20 cellular contexts compared by ENCODE assay signal in the genomic region with DNA sequence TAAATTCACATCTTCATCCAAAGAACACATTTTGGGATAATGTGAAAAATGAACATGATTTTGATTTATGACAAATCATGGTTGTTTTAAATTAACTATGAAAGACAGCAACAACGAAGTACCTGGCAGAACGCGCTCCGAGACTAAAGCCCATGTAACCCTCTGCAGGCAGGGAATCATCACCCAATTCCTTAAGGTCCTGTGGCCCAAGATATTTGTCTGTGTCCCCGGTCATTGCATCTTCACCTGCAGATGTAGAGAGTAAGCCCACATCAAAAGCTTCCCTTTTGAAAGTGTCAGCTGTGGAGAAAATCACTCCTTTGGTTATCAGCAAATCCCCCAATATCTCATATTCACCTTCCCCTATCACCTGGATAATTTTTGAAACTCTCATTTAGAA.
A peak's percentile ranks its signal among the peaks of the same experiment; 100 is the strongest.
DNase-seq lines count a peak whose midpoint lies in the region; TF ChIP-seq lines count a peak whose summit lies in the region.
"Had no signal": no experiment of that assay in that cellular context is flagged by ENCODE, and none has a peak within 500 bp of the region (broad histone marks: within the 10 kb centered on the region; RNA-seq: fewer than 3 reads in every experiment).

No MANE protein-coding gene starts in this region.

- DNase-seq in Caco-2, result no peak
- DNase-seq in endodermal cell, result no peak
- DNase-seq in nephron progenitor cell, result no peak
- no peak for DNase-seq in hypothalamus (lab: John Stamatoyannopoulos, UW)
- DNase-seq in kidney tubule cell (ENCODE audit: low spot score), result no peak
- no peak for DNase-seq in Karpas-422
- no peak for DNase-seq in DMS53 treated with DMSO at 0.1 percent for 48 hours (lab: John Stamatoyannopoulos, UW; ENCODE audit: unreplicated experiment)
- DNase-seq: activated CD4-positive, alpha-beta T cell treated with anti-CD3 and anti-CD28 coated beads, Interleukin-2, amount 50 U/mL, for 1 hour; activated CD8-positive, alpha-beta memory T cell treated with anti-CD3 and anti-CD28 coated beads, Interleukin-2, amount 50 U/mL, for 48 hours; activated gamma-delta T cell; adrenal gland; CD4-positive, CD25-positive, alpha-beta regulatory T cell; DMS53; effector CD8-positive, alpha-beta T cell; glutamatergic neuron; mesenchymal stem cell; NCI-H1417 treated with DMSO at 0.1 percent for 48 hours; SHP77 treated with DMSO at 0.1 percent for 48 hours had no signal

- no peaks in the 10 kb centered on the region for H3K27me3 Mint-ChIP-seq in Caco-2 (ENCODE audit: insufficient read depth, unreplicated experiment)
- no peaks in the 10 kb centered on the region for H3K27me3 Mint-ChIP-seq in endodermal cell (ENCODE audit: insufficient read depth)
- no peaks in the 10 kb centered on the region for H3K27me3 Mint-ChIP-seq in nephron progenitor cell (ENCODE audit: low read depth, poor library complexity)
- H3K27me3 Mint-ChIP-seq: CD4-positive, CD25-positive, alpha-beta regulatory T cell had no signal

- no peaks in the 10 kb centered on the region for H3K27me3 ChIP-seq in Caco-2 (replicated peaks; ENCODE audit: control insufficient read depth, insufficient read depth, low read length)
- no peaks in the 10 kb centered on the region for H3K27me3 ChIP-seq in HUES6 (ENCODE audit: control insufficient read depth, insufficient read depth, low read length)
- H3K27me3 ChIP-seq in endodermal cell (ENCODE audit: control insufficient read depth, insufficient read depth, low read length, poor library complexity, severe bottlenecking), result no peaks in the 10 kb centered on the region
- no peaks in the 10 kb centered on the region for H3K27me3 ChIP-seq in Karpas-422 (ENCODE audit: low read length)
- H3K27me3 ChIP-seq: adrenal gland had no signal

- H3K27ac ChIP-seq in HUES6 (ENCODE audit: low read depth, low read length), result peak overlapping the region; percentile 85
- H3K27ac ChIP-seq in endodermal cell (ENCODE audit: low read depth, low read length), result no peak overlapping the region
- H3K27ac ChIP-seq in Karpas-422 (ENCODE audit: low read length), result no peak overlapping the region
- H3K27ac ChIP-seq: adrenal gland had no signal

- H3K27ac Mint-ChIP-seq in Caco-2 (ENCODE audit: unreplicated experiment) (no peak overlapping the region), endodermal cell (no peak overlapping the region), nephron progenitor cell (peak overlapping the region; percentile 59)
- H3K27ac Mint-ChIP-seq: CD4-positive, CD25-positive, alpha-beta regulatory T cell had no signal

- H3K4me1 ChIP-seq in Caco-2, result peaks cover 61% of the 10 kb centered on the region
- H3K4me1 ChIP-seq in HUES6 (ENCODE audit: control insufficient read depth, insufficient read depth, low read length), result peaks cover 30% of the 10 kb centered on the region
- H3K4me1 ChIP-seq in endodermal cell (ENCODE audit: control insufficient read depth, insufficient read depth, low read length), result peaks cover 4% of the 10 kb centered on the region
- peaks cover 63% of the 10 kb centered on the region for H3K4me1 ChIP-seq in Karpas-422 (ENCODE audit: low read length)

- no peaks in the 10 kb centered on the region for H3K9me3 Mint-ChIP-seq in Caco-2 (ENCODE audit: unreplicated experiment)
- no peaks in the 10 kb centered on the region for H3K9me3 Mint-ChIP-seq in endodermal cell
- no peaks in the 10 kb centered on the region for H3K9me3 Mint-ChIP-seq in nephron progenitor cell
- H3K9me3 Mint-ChIP-seq: nephron had no signal

- CTCF ChIA-PET in Caco-2 (lab: Charles Lee), result interaction anchor here (0.7 to 1.4 kb wide), 2 partner anchors 37 to 65 kb away, joined by 5 to 6 read pairs; no protein-coding TSS in a partner anchor

- POLR2A ChIA-PET in Caco-2 (lab: Charles Lee), result interaction anchor here (1.0 kb wide), 1 partner anchor 38 kb away, joined by 4 read pairs; no protein-coding TSS in a partner anchor

- H3K9ac ChIP-seq in HUES6 (ENCODE audit: low read length), result peak overlapping the region; percentile 88
- H3K9ac ChIP-seq in endodermal cell (ENCODE audit: extremely low read depth, low read length, poor library complexity, severe bottlenecking), result peak overlapping the region; percentile 59
- H3K9ac ChIP-seq in Karpas-422 (ENCODE audit: low read length), result no peak overlapping the region

- H3K4me1 Mint-ChIP-seq in Caco-2 (ENCODE audit: low read depth, unreplicated experiment), result peaks cover 13% of the 10 kb centered on the region
- H3K4me1 Mint-ChIP-seq in endodermal cell, result peaks cover 6% of the 10 kb centered on the region
- peaks cover 31% of the 10 kb centered on the region for H3K4me1 Mint-ChIP-seq in nephron progenitor cell
- H3K4me1 Mint-ChIP-seq: CD4-positive, CD25-positive, alpha-beta regulatory T cell had no signal

- intact Hi-C loops in Caco-2 (cut with micrococcal nuclease; ENCODE audit: unreplicated experiment), result loop anchor here (1.0 kb wide), 3 partner anchors 9 to 39 kb away; no protein-coding TSS in a partner anchor

- H3K9me2 ChIP-seq in Karpas-422 (replicated peaks; ENCODE audit: insufficient read depth, low read length), result 0 out of 2 replicates have a peak, but pooled peaks cover 4% of the 10 kb centered on the region

- BruUV-seq in Caco-2 (replicated peaks; lab: Mats Ljungman, UMichigan), result no TSS peak

- no peaks in the 10 kb centered on the region for H3K36me3 ChIP-seq in Caco-2 (ENCODE audit: control insufficient read depth, insufficient read depth, low read length)
- peaks cover 4% of the 10 kb centered on the region; the same call in 1 of the 2 replicates for H3K36me3 ChIP-seq in HUES6 (ENCODE audit: control insufficient read depth, insufficient read depth, low read length)
- no peaks in the 10 kb centered on the region for H3K36me3 ChIP-seq in endodermal cell (ENCODE audit: control insufficient read depth, insufficient read depth, low read length)
- H3K36me3 ChIP-seq in Karpas-422 (ENCODE audit: insufficient read depth, low read length), result no peaks in the 10 kb centered on the region
- H3K36me3 ChIP-seq: adrenal gland had no signal

- H3K9me3 ChIP-seq in Caco-2 (no peaks in the 10 kb centered on the region), HUES6 (ENCODE audit: control insufficient read depth, insufficient read depth, low read depth, low read length) (no peaks in the 10 kb centered on the region), endodermal cell (ENCODE audit: control insufficient read depth, low read length) (no peaks in the 10 kb centered on the region), Karpas-422 (ENCODE audit: low read length) (no peaks in the 10 kb centered on the region)
- H3K9me3 ChIP-seq: adrenal gland had no signal

- no peaks in the 10 kb centered on the region for H3K36me3 Mint-ChIP-seq in Caco-2 (ENCODE audit: insufficient read depth, unreplicated experiment)
- H3K36me3 Mint-ChIP-seq in endodermal cell (ENCODE audit: low read depth), result peaks cover 9% of the 10 kb centered on the region
- peaks cover 29% of the 10 kb centered on the region for H3K36me3 Mint-ChIP-seq in nephron progenitor cell (ENCODE audit: low read depth)
- H3K36me3 Mint-ChIP-seq: CD4-positive, CD25-positive, alpha-beta regulatory T cell had no signal

- H2AFZ ChIP-seq in Karpas-422 (ENCODE audit: low read length), result no peak overlapping the region

- TF ChIP-seq CTCF in Caco-2 (IDR thresholded peaks at IDR 0.05; ENCODE audit: insufficient read depth in 1 of 2, low read depth in 1 of 2, low read length in 1 of 2, severe bottlenecking in 1 of 2, unreplicated experiment in 1 of 2), result no peak
- TF ChIP-seq CTCF in endodermal cell (conservative IDR thresholded peaks at IDR 0.05), result no peak
- TF ChIP-seq CTCF in nephron progenitor cell (IDR thresholded peaks at IDR 0.05), result no peak

- no peaks in the 10 kb centered on the region for H3K79me2 ChIP-seq in Karpas-422 (ENCODE audit: low read length)

- no peak overlapping the region for H3K4me2 ChIP-seq in Karpas-422 (ENCODE audit: low read depth, low read length, poor library complexity, severe bottlenecking)

- H3K4me3 ChIP-seq in Caco-2 (ENCODE audit: low read depth, low read length) (peak overlapping the region; percentile 38), HUES6 (ENCODE audit: low read depth, low read length) (peak overlapping the region; percentile 67), endodermal cell (ENCODE audit: low read length) (peak overlapping the region; percentile 82), Karpas-422 (ENCODE audit: low read length) (no peak overlapping the region)

- no peak overlapping the region for H3K4me3 Mint-ChIP-seq in Caco-2 (ENCODE audit: unreplicated experiment)
- H3K4me3 Mint-ChIP-seq in endodermal cell, result no peak overlapping the region
- H3K4me3 Mint-ChIP-seq in nephron progenitor cell, result no peak overlapping the region
- H3K4me3 Mint-ChIP-seq: CD4-positive, CD25-positive, alpha-beta regulatory T cell had no signal

- 20 to 58% methylated on average over 1 to 5 of the region's 5 CpGs for WGBS in endodermal cell (ENCODE audit: insufficient coverage in 1 of 2, insufficient read length in 1 of 2), 2 experiments

- no peaks in the 10 kb centered on the region for H4K20me1 ChIP-seq in Karpas-422 (ENCODE audit: insufficient read depth, low read depth, low read length)
